In genomic region chr11:67483498-67483798, GRCh38 we compare ENCODE assay signal across 8 cellular contexts. TPM values are rescaled to one million over a fixed set of nuclear protein-coding genes. Genes with fewer than 3 reads are reported as not detected.
DNase-seq lines count a peak whose midpoint lies in the region; ATAC-seq, FAIRE-seq and TF ChIP-seq lines count a peak whose summit lies in the region.

No MANE protein-coding gene starts in this region.

- peak overlapping the region; percentile 99 for H3K27ac Mint-ChIP-seq in activated naive CD4-positive, alpha-beta T cell treated with anti-CD3 and anti-CD28 coated beads, Interleukin-2, amount 10 ng/mL, durations not matched to agents 7 days and 5 days

- POLR2A ChIA-PET in GM12878 (lab: Charles Lee): interaction anchor here (0.6 to 6.8 kb wide), 10 partner anchors 15 to 130 kb away, joined by 3 to 112 read pairs (median 4); partner anchors contain the start of genes GSTP1, POLD4, PPP1CA and PTPRCAP

- no peak for ATAC-seq in GM12878
- no peak for ATAC-seq in upper lobe of right lung
- ATAC-seq in HG02588 (IDR thresholded peaks at IDR 0.05; ENCODE audit: unreplicated experiment): no peak
- no peak for ATAC-seq in HG03460 (IDR thresholded peaks at IDR 0.05; ENCODE audit: unreplicated experiment)

- no peak overlapping the region; the same call in 1 of the 2 replicates for H2AFZ ChIP-seq in GM12878 (ENCODE audit: control insufficient read depth, low read depth, low read length)

- FAIRE-seq in GM12878 (lab: Jason Lieb, UNC): no peak
- no peak for FAIRE-seq in GM19239 (lab: Jason Lieb, UNC)

- in situ Hi-C loops in GM12878 (cut with MboI): no loop called here

- peaks cover 62% of the 10 kb centered on the region for H3K4me1 Mint-ChIP-seq in activated naive CD4-positive, alpha-beta T cell treated with anti-CD3 and anti-CD28 coated beads, Interleukin-2, amount 10 ng/mL, durations not matched to agents 7 days and 5 days

- H3K9ac ChIP-seq in GM12878 (ENCODE audit: control insufficient read depth, insufficient read depth, low read length): peak overlapping the region; percentile 76

- no peaks in the 10 kb centered on the region for H4K20me1 ChIP-seq in GM12878 (ENCODE audit: control insufficient read depth, insufficient read depth)

- SMC1A ChIA-PET in GM12878 (lab: Charles Lee; ENCODE audit: uncharacterized antibody, unreplicated experiment): interaction anchor here (0.7 to 6.2 kb wide), 6 partner anchors 15 to 213 kb away, joined by 3 to 43 read pairs (median 4); partner anchors contain the start of genes PPP1CA, PTPRCAP and TMEM134

- no peaks in the 10 kb centered on the region for H3K9me3 Mint-ChIP-seq in activated naive CD4-positive, alpha-beta T cell treated with anti-CD3 and anti-CD28 coated beads, Interleukin-2, amount 10 ng/mL, durations not matched to agents 7 days and 5 days

- CTCF ChIA-PET in activated naive CD4-positive, alpha-beta T cell treated with anti-CD3 and anti-CD28 coated beads, Interleukin-2, amount 10 ng/mL, durations not matched to agents 7 days and 5 days (lab: Charles Lee): interaction anchor here (1.0 to 1.3 kb wide), 2 partner anchors 13 to 138 kb away, joined by 3 to 4 read pairs; no protein-coding TSS in a partner anchor
- CTCF ChIA-PET in GM12878 (lab: Yijun Ruan, JAX): interaction anchor here (0.9 to 6.7 kb wide), 6 partner anchors 14 to 101 kb away, joined by 3 to 37 read pairs (median 5); partner anchors contain the start of genes PITPNM1, PPP1CA, RAD9A and TBC1D10C

- DNase-seq in activated naive CD4-positive, alpha-beta T cell treated with anti-CD3 and anti-CD28 coated beads, Interleukin-2, amount 10 ng/mL, durations not matched to agents 7 days and 5 days: no peak
- no peak for DNase-seq in activated naive CD4-positive, alpha-beta T cell (lab: John Stamatoyannopoulos, UW)
- DNase-seq in GM12878 (ENCODE audit: low read depth, low spot score) (no peak), upper lobe of right lung (no peak), GM19239 (ENCODE audit: insufficient read length, low spot score) (no peak)

- H3K36me3 ChIP-seq in GM12878 (ENCODE audit: control insufficient read depth in 2 of 2, insufficient read depth in 2 of 2, low read length in 1 of 2) (no peaks in the 10 kb centered on the region; a peak in 1 of 4 replicates), mesodermal cell (ENCODE audit: control insufficient read depth, insufficient read depth, low read length) (peaks cover 10% of the 10 kb centered on the region), upper lobe of right lung (peaks cover 19% of the 10 kb centered on the region)

- H3K4me3 Mint-ChIP-seq in activated naive CD4-positive, alpha-beta T cell treated with anti-CD3 and anti-CD28 coated beads, Interleukin-2, amount 10 ng/mL, durations not matched to agents 7 days and 5 days: peak overlapping the region; percentile 95

- intact Hi-C loops in GM12878 (cut with micrococcal nuclease; ENCODE audit: unreplicated experiment) (loop anchor here (2.0 to 10.0 kb wide), 2 partner anchors 81 to 219 kb away; partner anchors contain the start of gene GRK2), upper lobe of right lung (cut with DNase I) (no loop called here)

- H3K4me2 ChIP-seq in GM12878 (ENCODE audit: control insufficient read depth, insufficient read depth): peak overlapping the region; percentile 80

- TF ChIP-seq CTCF in GM12878 (IDR thresholded peaks at IDR 0.05 in 2 of 3, conservative IDR thresholded peaks at IDR 0.05 in 1 of 3; ENCODE audit: control insufficient read depth in 2 of 3, extremely low read depth in 1 of 3, insufficient read depth in 1 of 3, low read depth in 3 of 3, low read length in 3 of 3) (no peak), upper lobe of right lung (IDR thresholded peaks at IDR 0.05) (no peak)

- WGBS in GM12878 (ENCODE audit: insufficient coverage, insufficient replicate concordance, low lambda C conversion rate, missing lambda C conversion rate): 57% methylated on average over 8 of the region's 8 CpGs
- 58 to 70% methylated on average over 4 to 8 of the region's 8 CpGs for WGBS in mesodermal cell (ENCODE audit: insufficient coverage in 2 of 2), 2 experiments

- peaks cover 44% of the 10 kb centered on the region for H3K4me1 ChIP-seq in GM12878 (ENCODE audit: control insufficient read depth, insufficient read depth, low read length)
- H3K4me1 ChIP-seq in mesodermal cell (ENCODE audit: control insufficient read depth, insufficient read depth, low read length, poor library complexity, severe bottlenecking): no peaks in the 10 kb centered on the region
- H3K4me1 ChIP-seq in upper lobe of right lung: peaks cover 36% of the 10 kb centered on the region

- H3K79me2 ChIP-seq in GM12878 (ENCODE audit: control insufficient read depth, insufficient read depth, low read length): peaks cover 33% of the 10 kb centered on the region

- H3K27me3 ChIP-seq in GM12878 (replicated peaks in 1 of 2; ENCODE audit: control insufficient read depth in 2 of 2, insufficient read depth in 2 of 2, low read length in 1 of 2) (no peaks in the 10 kb centered on the region), upper lobe of right lung (no peaks in the 10 kb centered on the region)

- H3K4me3 ChIP-seq in GM12878 (peak overlapping the region; percentile 67), mesodermal cell (ENCODE audit: extremely low read depth, insufficient read depth, low read length, poor library complexity, severe bottlenecking) (peak overlapping the region; percentile 46), upper lobe of right lung (peak overlapping the region; percentile 62)

- TF ChIP-seq EP300 in GM12878 (IDR thresholded peaks at IDR 0.05; ENCODE audit: borderline replicate concordance in 1 of 2, control insufficient read depth in 1 of 2, low read depth in 2 of 2, low read length in 2 of 2): no peak

- no TSS peak for BruUV-seq in GM12878 (replicated peaks; lab: Mats Ljungman, UMichigan)

- H3K9me3 ChIP-seq in GM12878 (replicated peaks; ENCODE audit: control insufficient read depth, insufficient read depth, low read length): no peaks in the 10 kb centered on the region
- peaks cover 6% of the 10 kb centered on the region for H3K9me3 ChIP-seq in mesodermal cell (ENCODE audit: control insufficient read depth, low read length)
- no peaks in the 10 kb centered on the region for H3K9me3 ChIP-seq in upper lobe of right lung

- no peak for TF ChIP-seq RAD21 in GM12878 (IDR thresholded peaks at IDR 0.05; ENCODE audit: insufficient read depth, low read depth, low read length)

- no peak for TF ChIP-seq POLR2A in GM12878 (IDR thresholded peaks at IDR 0.05; ENCODE audit: low read depth, low read length)

- peaks cover 15% of the 10 kb centered on the region for H3K27me3 Mint-ChIP-seq in activated naive CD4-positive, alpha-beta T cell treated with anti-CD3 and anti-CD28 coated beads, Interleukin-2, amount 10 ng/mL, durations not matched to agents 7 days and 5 days

- RAD21 ChIA-PET in GM12878 (lab: Charles Lee; ENCODE audit: unreplicated experiment): interaction anchor here (0.7 to 6.9 kb wide), 6 partner anchors 15 to 92 kb away, joined by 4 to 95 read pairs (median 28); partner anchors contain the start of genes PPP1CA, PTPRCAP, RAD9A and TBC1D10C

- peak overlapping the region; percentile 70 for H3K27ac ChIP-seq in GM12878 (ENCODE audit: control insufficient read depth, insufficient read depth)
- H3K27ac ChIP-seq in mesodermal cell (ENCODE audit: low read depth, low read length, severe bottlenecking): peak overlapping the region; percentile 85
- H3K27ac ChIP-seq in upper lobe of right lung: peak overlapping the region; percentile 88

- H3K36me3 Mint-ChIP-seq in activated naive CD4-positive, alpha-beta T cell treated with anti-CD3 and anti-CD28 coated beads, Interleukin-2, amount 10 ng/mL, durations not matched to agents 7 days and 5 days: peaks cover 33% of the 10 kb centered on the region

RNA-seq across cellular contexts. Expression of gene AIP, which starts 0.6 kb away (rescaled TPM):
- total RNA-seq in GM12878 (2013; cell fraction: nucleolus; rRNA removed): 36.0 and 38.7 TPM in 2 replicates
- total RNA-seq in GM12878 (2014; rRNA removed) (135 and 139 TPM in 2 replicates), GM12878 (2014; rRNA removed; fragmentation: Illumina TruSeq; extraction: Trizol) (67.2 and 67.6 TPM in 2 replicates), GM12878 (2021) (128 and 129 TPM in 2 replicates), upper lobe of right lung (87.0 TPM)
- 103 TPM for polyA plus RNA-seq in GM12878 (2011; ENCODE audit: low read depth)
- polyA plus RNA-seq in GM12878 (2011; rRNA removed) (77.2 and 144 TPM in 2 replicates), GM12878 (2014; fragmentation: Illumina TruSeq; extraction: Trizol) (20.7 and 47.5 TPM in 2 replicates), GM12878 (2014; fragmentation: Nextera tagmentation; extraction: Ambion mirVana) (10 to 100 TPM; 12.6 to 29.7 TPM), GM12878 (2014; rRNA removed) (164 and 168 TPM in 2 replicates), GM12878 (2016; fragmentation: Nextera tagmentation; extraction: Ambion mirVana) (100 to 1,000 TPM; 103 to 105 TPM)
- 217 and 298 TPM in 2 replicates for polyA plus RNA-seq in GM12878 (2011; cell fraction: cytosol; rRNA removed)
- 166 and 189 TPM in 2 replicates for polyA plus RNA-seq in GM12878 (2011; cell fraction: nucleus; rRNA removed)
- polyA plus RNA-seq in GM12878 (2012): 118 and 132 TPM in 2 replicates
- polyA minus RNA-seq in GM12878 (2011; rRNA and poly(A)+ RNA removed): 109 and 173 TPM in 2 replicates
- polyA minus RNA-seq in GM12878 (2011; cell fraction: cytosol; rRNA and poly(A)+ RNA removed): 53.0 and 57.6 TPM in 2 replicates
- polyA minus RNA-seq in GM12878 (2011; cell fraction: nucleus; rRNA and poly(A)+ RNA removed): 30.3 and 38.4 TPM in 2 replicates
- 56.1 TPM for polyA plus RNA-seq in mesodermal cell (2013, experiment 1 of 2)
- 42.5 TPM for polyA plus RNA-seq in mesodermal cell (2013, experiment 2 of 2)

RNA-seq across cellular contexts. Expression of gene TMEM134, which starts 14.4 kb away (rescaled TPM):
- total RNA-seq in GM12878 (2013; cell fraction: nucleolus; rRNA removed): 35.2 and 57.3 TPM in 2 replicates
- total RNA-seq in GM12878 (2014; rRNA removed) (20.0 and 30.5 TPM in 2 replicates), GM12878 (2014; rRNA removed; fragmentation: Illumina TruSeq; extraction: Trizol) (10.6 and 12.0 TPM in 2 replicates), GM12878 (2021) (42.5 and 45.0 TPM in 2 replicates), upper lobe of right lung (46.9 TPM)
- 7.9 TPM for polyA plus RNA-seq in GM12878 (2011; ENCODE audit: low read depth)
- polyA plus RNA-seq in GM12878 (2011; rRNA removed) (10.8 and 25.0 TPM in 2 replicates), GM12878 (2014; fragmentation: Illumina TruSeq; extraction: Trizol) (2.0 and 11.2 TPM in 2 replicates), GM12878 (2014; fragmentation: Nextera tagmentation; extraction: Ambion mirVana) (1 to 10 TPM; 1.6 to 7.0 TPM), GM12878 (2014; rRNA removed) (90.7 and 93.8 TPM in 2 replicates), GM12878 (2016; fragmentation: Nextera tagmentation; extraction: Ambion mirVana) (10 to 100 TPM; 58.9 to 64.3 TPM)
- polyA plus RNA-seq in GM12878 (2011; cell fraction: cytosol; rRNA removed): 93.1 and 93.6 TPM in 2 replicates
- 59.5 and 70.8 TPM in 2 replicates for polyA plus RNA-seq in GM12878 (2011; cell fraction: nucleus; rRNA removed)
- 43.8 and 59.2 TPM in 2 replicates for polyA plus RNA-seq in GM12878 (2012)
- 3.1 and 14.1 TPM in 2 replicates for polyA minus RNA-seq in GM12878 (2011; rRNA and poly(A)+ RNA removed)
- 11.1 and 11.8 TPM in 2 replicates for polyA minus RNA-seq in GM12878 (2011; cell fraction: cytosol; rRNA and poly(A)+ RNA removed)
- 8.7 and 14.6 TPM in 2 replicates for polyA minus RNA-seq in GM12878 (2011; cell fraction: nucleus; rRNA and poly(A)+ RNA removed)
- polyA plus RNA-seq in mesodermal cell (2013, experiment 1 of 2): 49.2 TPM
- 44.6 TPM for polyA plus RNA-seq in mesodermal cell (2013, experiment 2 of 2)

RNA-seq across cellular contexts. Expression of gene PITPNM1, which starts 21.7 kb away (rescaled TPM):
- total RNA-seq in GM12878 (2013; cell fraction: nucleolus; rRNA removed): 57.2 and 68.9 TPM in 2 replicates
- total RNA-seq in GM12878 (2014; rRNA removed) (28.3 and 47.4 TPM in 2 replicates), GM12878 (2014; rRNA removed; fragmentation: Illumina TruSeq; extraction: Trizol) (10.5 and 13.7 TPM in 2 replicates), GM12878 (2021) (56.8 and 60.9 TPM in 2 replicates), upper lobe of right lung (38.2 TPM)
- polyA plus RNA-seq in GM12878 (2011; ENCODE audit: low read depth): 17.4 TPM
- polyA plus RNA-seq in GM12878 (2011; rRNA removed) (13.7 and 16.9 TPM in 2 replicates), GM12878 (2014; fragmentation: Illumina TruSeq; extraction: Trizol) (5.8 and 16.1 TPM in 2 replicates), GM12878 (2014; fragmentation: Nextera tagmentation; extraction: Ambion mirVana) (under 1 TPM; 0.11 to 0.49 TPM), GM12878 (2014; rRNA removed) (43.7 and 46.0 TPM in 2 replicates), GM12878 (2016; fragmentation: Nextera tagmentation; extraction: Ambion mirVana) (10 to 100 TPM; 15.6 to 19.5 TPM)
- polyA plus RNA-seq in GM12878 (2011; cell fraction: cytosol; rRNA removed): 18.3 and 31.5 TPM in 2 replicates
- polyA plus RNA-seq in GM12878 (2011; cell fraction: nucleus; rRNA removed): 105 and 147 TPM in 2 replicates
- polyA plus RNA-seq in GM12878 (2012): 26.5 and 30.4 TPM in 2 replicates
- polyA minus RNA-seq in GM12878 (2011; rRNA and poly(A)+ RNA removed): 11.9 and 25.0 TPM in 2 replicates
- 11.5 and 19.1 TPM in 2 replicates for polyA minus RNA-seq in GM12878 (2011; cell fraction: cytosol; rRNA and poly(A)+ RNA removed)
- polyA minus RNA-seq in GM12878 (2011; cell fraction: nucleus; rRNA and poly(A)+ RNA removed): 14.1 and 28.2 TPM in 2 replicates
- 43.8 TPM for polyA plus RNA-seq in mesodermal cell (2013, experiment 1 of 2)
- polyA plus RNA-seq in mesodermal cell (2013, experiment 2 of 2): 35.4 TPM

RNA-seq across cellular contexts. Expression of gene CDK2AP2, which starts 24.5 kb away (rescaled TPM):
- total RNA-seq in GM12878 (2013; cell fraction: nucleolus; rRNA removed): 7.6 and 8.2 TPM in 2 replicates
- total RNA-seq in GM12878 (2014; rRNA removed) (36.2 and 45.5 TPM in 2 replicates), GM12878 (2014; rRNA removed; fragmentation: Illumina TruSeq; extraction: Trizol) (17.2 and 19.2 TPM in 2 replicates), GM12878 (2021) (58.8 and 60.7 TPM in 2 replicates), upper lobe of right lung (84.2 TPM)
- polyA plus RNA-seq in GM12878 (2011; ENCODE audit: low read depth): 22.0 TPM
- polyA plus RNA-seq in GM12878 (2011; rRNA removed) (6.7 and 15.9 TPM in 2 replicates), GM12878 (2014; fragmentation: Illumina TruSeq; extraction: Trizol) (5.8 and 36.3 TPM in 2 replicates), GM12878 (2014; fragmentation: Nextera tagmentation; extraction: Ambion mirVana) (10 to 100 TPM in 1 of 2 experiments, 1 to 10 TPM in 1; 8.0 to 18.0 TPM), GM12878 (2014; rRNA removed) (51.4 and 55.4 TPM in 2 replicates), GM12878 (2016; fragmentation: Nextera tagmentation; extraction: Ambion mirVana) (100 to 1,000 TPM; 150 to 177 TPM)
- polyA plus RNA-seq in GM12878 (2011; cell fraction: cytosol; rRNA removed): 61.6 and 74.5 TPM in 2 replicates
- 39.1 and 49.9 TPM in 2 replicates for polyA plus RNA-seq in GM12878 (2011; cell fraction: nucleus; rRNA removed)
- polyA plus RNA-seq in GM12878 (2012): 48.2 and 49.0 TPM in 2 replicates
- polyA minus RNA-seq in GM12878 (2011; rRNA and poly(A)+ RNA removed): 11.6 and 24.7 TPM in 2 replicates
- 19.1 and 23.9 TPM in 2 replicates for polyA minus RNA-seq in GM12878 (2011; cell fraction: cytosol; rRNA and poly(A)+ RNA removed)
- polyA minus RNA-seq in GM12878 (2011; cell fraction: nucleus; rRNA and poly(A)+ RNA removed): 20.6 and 28.2 TPM in 2 replicates
- polyA plus RNA-seq in mesodermal cell (2013, experiment 1 of 2): 55.8 TPM
- polyA plus RNA-seq in mesodermal cell (2013, experiment 2 of 2): 56.3 TPM

RNA-seq across cellular contexts. Expression of gene CABP4, which starts 28.3 kb away (rescaled TPM):
- 5.1 and 6.4 TPM in 2 replicates for total RNA-seq in GM12878 (2013; cell fraction: nucleolus; rRNA removed)
- total RNA-seq in GM12878 (2014; rRNA removed) (not detected in 2 replicates), GM12878 (2014; rRNA removed; fragmentation: Illumina TruSeq; extraction: Trizol) (0.13 and 0.18 TPM in 2 replicates), GM12878 (2021) (0.41 and 0.69 TPM in 2 replicates), upper lobe of right lung (3.2 TPM)
- polyA plus RNA-seq in GM12878 (2011; ENCODE audit: low read depth): 0.30 TPM
- polyA plus RNA-seq in GM12878 (2011; rRNA removed) (0.27 and 0.55 TPM in 2 replicates), GM12878 (2014; fragmentation: Illumina TruSeq; extraction: Trizol) (0.04 and 0.44 TPM in 2 replicates), GM12878 (2014; fragmentation: Nextera tagmentation; extraction: Ambion mirVana) (under 1 TPM; 0.05 to 0.06 TPM), GM12878 (2014; rRNA removed) (0.15 and 0.19 TPM in 2 replicates), GM12878 (2016; fragmentation: Nextera tagmentation; extraction: Ambion mirVana) (under 1 TPM in 1 of 2 experiments, not detected in 1; 0.15 TPM)
- polyA plus RNA-seq in GM12878 (2011; cell fraction: cytosol; rRNA removed): 0.04 and 0.12 TPM in 2 replicates
- polyA plus RNA-seq in GM12878 (2011; cell fraction: nucleus; rRNA removed): 0.79 and 0.94 TPM in 2 replicates
- 0.51 and 0.84 TPM in 2 replicates for polyA plus RNA-seq in GM12878 (2012)
- polyA minus RNA-seq in GM12878 (2011; rRNA and poly(A)+ RNA removed): not detected in 2 replicates
- polyA minus RNA-seq in GM12878 (2011; cell fraction: cytosol; rRNA and poly(A)+ RNA removed): not detected in 2 replicates
- 0.29 TPM in 1 of 2 replicates, not detected in the other for polyA minus RNA-seq in GM12878 (2011; cell fraction: nucleus; rRNA and poly(A)+ RNA removed)
- not detected for polyA plus RNA-seq in mesodermal cell (2013, experiment 1 of 2)
- not detected for polyA plus RNA-seq in mesodermal cell (2013, experiment 2 of 2)
